Comparison of ENCODE assay signal across 12 cellular contexts in the genomic region with DNA sequence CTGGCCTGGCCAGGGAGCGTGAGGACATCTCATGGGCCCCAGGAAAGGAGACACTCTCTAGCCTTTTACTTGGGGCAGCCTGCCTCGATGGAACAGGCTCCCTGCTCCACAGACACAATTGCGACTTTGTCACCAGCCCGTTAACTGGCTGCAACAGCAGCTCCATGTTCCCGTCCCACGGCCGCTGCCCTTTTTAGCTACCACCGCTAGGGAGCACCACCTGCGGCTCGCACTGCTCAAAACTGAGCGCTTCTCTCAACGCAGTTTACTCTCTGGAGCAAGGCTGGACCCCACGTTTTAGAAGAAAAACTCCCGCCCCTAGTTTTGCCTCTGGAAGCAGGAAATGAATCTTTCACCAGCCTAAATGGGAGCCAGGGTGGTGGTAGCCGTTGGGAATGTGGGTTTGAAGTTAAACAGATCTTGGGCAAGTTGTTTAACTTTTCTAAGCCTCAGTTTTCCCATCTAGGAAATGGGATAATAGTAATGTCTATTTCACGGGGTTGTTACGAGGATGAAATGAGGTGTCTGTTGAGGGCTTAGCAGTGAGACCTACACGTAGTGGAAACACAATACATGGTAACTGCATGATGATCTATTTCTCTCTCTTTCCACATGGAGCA. TPM values are rescaled to one million over a fixed set of nuclear protein-coding genes. Genes with fewer than 3 reads are reported as not detected.
DNase-seq lines count a peak whose midpoint lies in the region; ATAC-seq and TF ChIP-seq lines count a peak whose summit lies in the region.
"Had no signal": no experiment of that assay in that cellular context is flagged by ENCODE, and none has a peak within 500 bp of the region (broad histone marks: within the 10 kb centered on the region; RNA-seq: fewer than 3 reads in every experiment).

No MANE protein-coding gene starts in this region.

- peaks cover 88% of the 10 kb centered on the region for H3K27me3 Mint-ChIP-seq in nephron progenitor cell (ENCODE audit: low read depth, poor library complexity)

- H3K79me2 ChIP-seq in PC-9 (ENCODE audit: low read depth), result no peaks in the 10 kb centered on the region

- H3K27ac ChIP-seq in PC-9, result no peak overlapping the region

- no peaks in the 10 kb centered on the region for H3K9me3 ChIP-seq in PC-9 (ENCODE audit: insufficient read depth, low read depth)

- no peaks in the 10 kb centered on the region for H3K36me3 Mint-ChIP-seq in nephron progenitor cell (ENCODE audit: low read depth)

- no peak overlapping the region for H3K4me3 ChIP-seq in PC-9

- ATAC-seq in GM19351 (IDR thresholded peaks at IDR 0.05; ENCODE audit: unreplicated experiment), result no peak

- in situ Hi-C loops in KBM-7 (cut with MboI; ENCODE audit: low pct_unique_long_range_greater_than_20kb, low sequenced_read_pairs), result no loop called here

- no peak overlapping the region for H3K4me3 Mint-ChIP-seq in nephron progenitor cell
- H3K4me3 Mint-ChIP-seq: T-helper 2 cell treated with Interferon-gamma antibody and Interleukin-4, amounts not matched to agents 5 μg/mL and 100 μg/mL, for 36 hours had no signal

- intact Hi-C loops in PC-9 (cut with micrococcal nuclease; ENCODE audit: unreplicated experiment), result no loop called here

- peaks cover 11% of the 10 kb centered on the region; the same call in 1 of the 2 replicates for H3K27me3 ChIP-seq in PC-9 (ENCODE audit: insufficient read depth, low read depth)

- DNase-seq in DMS 273 (lab: John Stamatoyannopoulos, UW; ENCODE audit: unreplicated experiment) (peak; percentile 56), DMS 273 treated with DMSO at 0.1 percent for 48 hours (lab: John Stamatoyannopoulos, UW) (no peak), KBM-7 (peak; percentile 11), ecto neural progenitor cell (ENCODE audit: low spot score) (peak; percentile 70), nephron progenitor cell (peak; percentile 57), epidermal melanocyte (ENCODE audit: insufficient read length, low spot score) (no peak), PC-9 (no peak)
- DNase-seq: aorta, kidney glomerular epithelial cell had no signal

- no peaks in the 10 kb centered on the region for H3F3A ChIP-seq in PC-9 (ENCODE audit: insufficient read depth, low read depth)

- H3K9me3 Mint-ChIP-seq in nephron progenitor cell, result peaks cover 13% of the 10 kb centered on the region
- H3K9me3 Mint-ChIP-seq: T-helper 2 cell treated with Interferon-gamma antibody and Interleukin-4, amounts not matched to agents 5 μg/mL and 100 μg/mL, for 36 hours had no signal

- H3K4me1 ChIP-seq in PC-9 (replicated peaks; ENCODE audit: insufficient read depth), result no peaks in the 10 kb centered on the region

- no peaks in the 10 kb centered on the region for H3K4me1 Mint-ChIP-seq in nephron progenitor cell

- POLR2A ChIA-PET in PC-9 (lab: Charles Lee; ENCODE audit: unreplicated experiment), result no interaction called here

- no peaks in the 10 kb centered on the region for H3K36me3 ChIP-seq in PC-9 (ENCODE audit: low read depth)

- TF ChIP-seq CTCF in nephron progenitor cell (IDR thresholded peaks at IDR 0.05) (peak; percentile 47), PC-9 (conservative IDR thresholded peaks at IDR 0.05) (no peak)

- CTCF ChIA-PET in PC-9 (lab: Charles Lee), result no interaction called here

- no peaks in the 10 kb centered on the region for H4K20me1 ChIP-seq in PC-9 (ENCODE audit: insufficient read depth)

- no peak overlapping the region for H2AFZ ChIP-seq in PC-9

- H3K27ac Mint-ChIP-seq in nephron progenitor cell, result no peak overlapping the region
- H3K27ac Mint-ChIP-seq: T-helper 2 cell treated with Interferon-gamma antibody and Interleukin-4, amounts not matched to agents 5 μg/mL and 100 μg/mL, for 36 hours had no signal

- no peak overlapping the region for H3K4me2 ChIP-seq in PC-9

- H3K9me2 ChIP-seq in PC-9 (ENCODE audit: insufficient read depth), result no peaks in the 10 kb centered on the region

- no TSS peak for BruUV-seq in PC-9 (replicated peaks; lab: Mats Ljungman, UMichigan)

RNA-seq across cellular contexts. Expression of gene LRRC38, which starts 3.5 kb away (rescaled TPM):
- total RNA-seq in PC-9 (2021), result not detected in 2 replicates
- total RNA-seq: A172, aorta had no signal

Comparison
In these comparisons a context has a peak if more than half of its experiments do, and no peak if none do; other contexts are left out.
1. DNase-seq: peak in DMS 273 (single experiment), KBM-7 (single experiment), ecto neural progenitor cell (single experiment) and nephron progenitor cell (single experiment); none in DMS 273 treated with DMSO at 0.1 percent for 48 hours (single experiment), epidermal melanocyte (single experiment) and PC-9 (0 of 2).